Comparison of ENCODE assay signal across 8 cellular contexts in genomic region chr12:53324779-53325538, GRCh38. TPM values are rescaled to one million over a fixed set of nuclear protein-coding genes. Genes with fewer than 3 reads are reported as not detected.
A peak's percentile ranks its signal among the peaks of the same experiment; 100 is the strongest.
DNase-seq lines count a peak whose midpoint lies in the region; ATAC-seq and TF ChIP-seq lines count a peak whose summit lies in the region.

No MANE protein-coding gene starts in this region.

- CTCF ChIA-PET in Panc1 (lab: Charles Lee) = interaction anchor here (0.5 to 2.6 kb wide), 3 partner anchors 11 to 96 kb away, joined by 6 to 30 read pairs (median 7); partner anchors contain the start of gene SP7

- H3K27ac Mint-ChIP-seq in activated T-helper 1 cell treated with anti-CD3 and anti-CD28 coated beads, Interleukin-12 subunit alpha, Interleukin-12 subunit beta, Interleukin-2, Interleukin-4 antibody, amounts not matched to agents 30 ng/mL and 10 ng/mL and 1 ng/mL, durations not matched to agents 14 hours and 24 hours and 36 hours = peak overlapping the region; percentile 100
- peak overlapping the region; percentile 91 to 97 for H3K27ac Mint-ChIP-seq in natural killer cell treated with Interleukin-12 subunit alpha and Interleukin-12 subunit beta and Interleukin-15 and Interleukin-18, amount 100 ng/mL, for 72 hours

- H3K79me2 ChIP-seq in KMS-11 (ENCODE audit: insufficient read depth, low read depth) = peaks cover 4% of the 10 kb centered on the region; the same call in 1 of the 2 replicates

- H3K27me3 ChIP-seq in KMS-11 (ENCODE audit: insufficient read depth, low read depth) = no peaks in the 10 kb centered on the region
- H3K27me3 ChIP-seq in Panc1 (ENCODE audit: control insufficient read depth, insufficient read depth, low read length) = no peaks in the 10 kb centered on the region

- no peaks in the 10 kb centered on the region for H3K9me3 Mint-ChIP-seq in activated T-helper 1 cell treated with anti-CD3 and anti-CD28 coated beads, Interleukin-12 subunit alpha, Interleukin-12 subunit beta, Interleukin-2, Interleukin-4 antibody, amounts not matched to agents 30 ng/mL and 10 ng/mL and 1 ng/mL, durations not matched to agents 14 hours and 24 hours and 36 hours
- no peaks in the 10 kb centered on the region for H3K9me3 Mint-ChIP-seq in natural killer cell treated with Interleukin-12 subunit alpha and Interleukin-12 subunit beta and Interleukin-15 and Interleukin-18, amount 100 ng/mL, for 72 hours

- H2AFZ ChIP-seq in KMS-11 (ENCODE audit: low read depth) = peak overlapping the region; percentile 91

- in situ Hi-C loops in Panc1 (cut with HindIII; ENCODE audit: low pct_unique_long_range_greater_than_20kb, low sequenced_read_pairs) = no loop called here

- POLR2A ChIA-PET in Panc1 (lab: Charles Lee) = interaction anchor here (0.6 kb wide), 1 partner anchor 223 kb away, joined by 4 read pairs; no protein-coding TSS in a partner anchor

- H3K27ac ChIP-seq in KMS-11 (peak overlapping the region; percentile 94), Panc1 (ENCODE audit: low read length) (peak overlapping the region; percentile 87)

- H3K36me3 ChIP-seq in KMS-11 (ENCODE audit: insufficient read depth) = no peaks in the 10 kb centered on the region
- H3K36me3 ChIP-seq in Panc1 (ENCODE audit: control insufficient read depth, insufficient read depth, low read length) = no peaks in the 10 kb centered on the region

- peaks cover 5% of the 10 kb centered on the region for H3K36me3 Mint-ChIP-seq in activated T-helper 1 cell treated with anti-CD3 and anti-CD28 coated beads, Interleukin-12 subunit alpha, Interleukin-12 subunit beta, Interleukin-2, Interleukin-4 antibody, amounts not matched to agents 30 ng/mL and 10 ng/mL and 1 ng/mL, durations not matched to agents 14 hours and 24 hours and 36 hours (ENCODE audit: low read depth)
- no peaks in the 10 kb centered on the region for H3K36me3 Mint-ChIP-seq in natural killer cell treated with Interleukin-12 subunit alpha and Interleukin-12 subunit beta and Interleukin-15 and Interleukin-18, amount 100 ng/mL, for 72 hours

- peak overlapping the region; percentile 98 for H3K9ac ChIP-seq in KMS-11

- BruUV-seq in Panc1 (replicated peaks; lab: Mats Ljungman, UMichigan) = no TSS peak

- peak; percentile 48 for DNase-seq in DMS79 (lab: John Stamatoyannopoulos, UW)
- DNase-seq in Panc1 (ENCODE audit: low read depth, low spot score) = peak; percentile 66
- DNase-seq in activated T-helper 1 cell treated with anti-CD3 and anti-CD28 coated beads, Interleukin-12 subunit alpha, Interleukin-12 subunit beta, Interleukin-2, Interleukin-4 antibody, amounts not matched to agents 30 ng/mL and 10 ng/mL and 1 ng/mL, durations not matched to agents 14 hours and 24 hours and 36 hours (ENCODE audit: low spot score) = peak; percentile 85
- DNase-seq in fibroblast of mammary gland (ENCODE audit: low read depth) = peak; percentile 90
- DNase-seq in natural killer cell treated with Interleukin-12 subunit alpha and Interleukin-12 subunit beta and Interleukin-15 and Interleukin-18, amount 100 ng/mL, for 72 hours (ENCODE audit: low spot score) = peak; percentile 93
- DNase-seq in stimulated activated naive CD4-positive, alpha-beta T cell treated with Interleukin-2 at 50 U/mL for 16 hours (lab: John Stamatoyannopoulos, UW) = peak; percentile 88

- peaks cover 18% of the 10 kb centered on the region for H3K27me3 Mint-ChIP-seq in activated T-helper 1 cell treated with anti-CD3 and anti-CD28 coated beads, Interleukin-12 subunit alpha, Interleukin-12 subunit beta, Interleukin-2, Interleukin-4 antibody, amounts not matched to agents 30 ng/mL and 10 ng/mL and 1 ng/mL, durations not matched to agents 14 hours and 24 hours and 36 hours (ENCODE audit: insufficient read depth)
- H3K27me3 Mint-ChIP-seq in natural killer cell treated with Interleukin-12 subunit alpha and Interleukin-12 subunit beta and Interleukin-15 and Interleukin-18, amount 100 ng/mL, for 72 hours = peaks cover 6 to 8% of the 10 kb centered on the region in 2 donors

- H3K9me3 ChIP-seq in Panc1 (ENCODE audit: control insufficient read depth, insufficient read depth, low read depth, low read length) = no peaks in the 10 kb centered on the region

- H3K4me1 ChIP-seq in KMS-11 (ENCODE audit: low read depth, poor library complexity, severe bottlenecking) = peaks cover 63% of the 10 kb centered on the region
- peaks cover 20% of the 10 kb centered on the region for H3K4me1 ChIP-seq in Panc1 (ENCODE audit: control insufficient read depth, insufficient read depth, low read length)

- H3K4me2 ChIP-seq in KMS-11 = peak overlapping the region; percentile 97

- H3K4me3 ChIP-seq in KMS-11 (IDR thresholded peaks at IDR 0.05; ENCODE audit: insufficient read depth, low read depth, low read length) (no peak overlapping the region), Panc1 (ENCODE audit: low read depth in 2 of 2, low read length in 2 of 2) (peak overlapping the region; percentile 63), fibroblast of mammary gland (ENCODE audit: control insufficient read depth, low read depth, low read length) (peak overlapping the region; percentile 61)

- peaks cover 40% of the 10 kb centered on the region for H3K4me1 Mint-ChIP-seq in activated T-helper 1 cell treated with anti-CD3 and anti-CD28 coated beads, Interleukin-12 subunit alpha, Interleukin-12 subunit beta, Interleukin-2, Interleukin-4 antibody, amounts not matched to agents 30 ng/mL and 10 ng/mL and 1 ng/mL, durations not matched to agents 14 hours and 24 hours and 36 hours (ENCODE audit: low read depth)
- H3K4me1 Mint-ChIP-seq in natural killer cell treated with Interleukin-12 subunit alpha and Interleukin-12 subunit beta and Interleukin-15 and Interleukin-18, amount 100 ng/mL, for 72 hours (ENCODE audit: low read depth in 2 of 2) = peaks cover 36% of the 10 kb centered on the region in 2 donors

- TF ChIP-seq CTCF in KMS-11 (conservative IDR thresholded peaks at IDR 0.05; ENCODE audit: low read depth, low read length) (peak; percentile 96), Panc1 (IDR thresholded peaks at IDR 0.05) (peak; percentile 91), fibroblast of mammary gland (conservative IDR thresholded peaks at IDR 0.05; ENCODE audit: control insufficient read depth, insufficient read depth, low read depth, low read length) (peak; percentile 50)

- no peaks in the 10 kb centered on the region for H4K20me1 ChIP-seq in KMS-11 (ENCODE audit: insufficient read depth)

- H3K4me3 Mint-ChIP-seq in activated T-helper 1 cell treated with anti-CD3 and anti-CD28 coated beads, Interleukin-12 subunit alpha, Interleukin-12 subunit beta, Interleukin-2, Interleukin-4 antibody, amounts not matched to agents 30 ng/mL and 10 ng/mL and 1 ng/mL, durations not matched to agents 14 hours and 24 hours and 36 hours = peak overlapping the region; percentile 96
- H3K4me3 Mint-ChIP-seq in natural killer cell treated with Interleukin-12 subunit alpha and Interleukin-12 subunit beta and Interleukin-15 and Interleukin-18, amount 100 ng/mL, for 72 hours = peak overlapping the region; percentile 96

- ATAC-seq in GM21723 (IDR thresholded peaks at IDR 0.05; ENCODE audit: unreplicated experiment) (peak; percentile 59), Panc1 (peak; percentile 88)
- peak; percentile 85 to 86 for ATAC-seq in natural killer cell treated with Interleukin-12 subunit alpha and Interleukin-12 subunit beta and Interleukin-15 and Interleukin-18, amount 100 ng/mL, for 72 hours

- intact Hi-C loops in Panc1 (cut with micrococcal nuclease; ENCODE audit: unreplicated experiment) = loop anchor here (5.0 kb wide), 1 partner anchor 182 kb away; the partner anchor contains the start of gene NPFF
- intact Hi-C loops in activated T-helper 1 cell treated with anti-CD3 and anti-CD28 coated beads, Interleukin-12 subunit alpha, Interleukin-12 subunit beta, Interleukin-2, Interleukin-4 antibody, amounts not matched to agents 30 ng/mL and 10 ng/mL and 1 ng/mL, durations not matched to agents 14 hours and 24 hours and 36 hours (cut with micrococcal nuclease) = loop anchor here (1.0 to 5.0 kb wide), 5 partner anchors 20 to 402 kb away; partner anchors contain the start of genes ATP5MC2 and CALCOCO1

RNA-seq across cellular contexts. Expression of gene AAAS, which starts 3.5 kb away (rescaled TPM):
- 77.7 TPM for total RNA-seq in Panc1 (2021; ENCODE audit: unreplicated experiment)
- polyA plus RNA-seq in Panc1 (2012; ENCODE audit: insufficient read length) = 54.8 TPM
- total RNA-seq in activated T-helper 1 cell treated with anti-CD3 and anti-CD28 coated beads, Interleukin-12 subunit alpha, Interleukin-12 subunit beta, Interleukin-2, Interleukin-4 antibody, amounts not matched to agents 30 ng/mL and 10 ng/mL and 1 ng/mL, durations not matched to agents 14 hours and 24 hours and 36 hours = 81.4 and 85.7 TPM in 2 replicates
- total RNA-seq in natural killer cell treated with Interleukin-12 subunit alpha and Interleukin-12 subunit beta and Interleukin-15 and Interleukin-18, amount 100 ng/mL, for 72 hours = 10 to 100 TPM; 56.7 to 96.2 TPM

RNA-seq across cellular contexts. Expression of gene SP7, which starts 11.2 kb away (rescaled TPM):
- total RNA-seq in Panc1 (2021; ENCODE audit: unreplicated experiment) = not detected
- not detected for polyA plus RNA-seq in Panc1 (2012; ENCODE audit: insufficient read length)
- not detected in 2 replicates for total RNA-seq in activated T-helper 1 cell treated with anti-CD3 and anti-CD28 coated beads, Interleukin-12 subunit alpha, Interleukin-12 subunit beta, Interleukin-2, Interleukin-4 antibody, amounts not matched to agents 30 ng/mL and 10 ng/mL and 1 ng/mL, durations not matched to agents 14 hours and 24 hours and 36 hours
- not detected for total RNA-seq in natural killer cell treated with Interleukin-12 subunit alpha and Interleukin-12 subunit beta and Interleukin-15 and Interleukin-18, amount 100 ng/mL, for 72 hours

RNA-seq across cellular contexts. Expression of gene MYG1, which starts 25.5 kb away (rescaled TPM):
- 77.4 TPM for total RNA-seq in Panc1 (2021; ENCODE audit: unreplicated experiment)
- 79.4 TPM for polyA plus RNA-seq in Panc1 (2012; ENCODE audit: insufficient read length)
- total RNA-seq in activated T-helper 1 cell treated with anti-CD3 and anti-CD28 coated beads, Interleukin-12 subunit alpha, Interleukin-12 subunit beta, Interleukin-2, Interleukin-4 antibody, amounts not matched to agents 30 ng/mL and 10 ng/mL and 1 ng/mL, durations not matched to agents 14 hours and 24 hours and 36 hours = 107 and 111 TPM in 2 replicates
- total RNA-seq in natural killer cell treated with Interleukin-12 subunit alpha and Interleukin-12 subunit beta and Interleukin-15 and Interleukin-18, amount 100 ng/mL, for 72 hours = 10 to 100 TPM; 55.8 to 72.9 TPM

RNA-seq across cellular contexts. Expression of gene PFDN5, which starts 29.6 kb away (rescaled TPM):
- 340 TPM for total RNA-seq in Panc1 (2021; ENCODE audit: unreplicated experiment)
- 383 TPM for polyA plus RNA-seq in Panc1 (2012; ENCODE audit: insufficient read length)
- total RNA-seq in activated T-helper 1 cell treated with anti-CD3 and anti-CD28 coated beads, Interleukin-12 subunit alpha, Interleukin-12 subunit beta, Interleukin-2, Interleukin-4 antibody, amounts not matched to agents 30 ng/mL and 10 ng/mL and 1 ng/mL, durations not matched to agents 14 hours and 24 hours and 36 hours = 344 and 350 TPM in 2 replicates
- 100 to 1,000 TPM; 199 to 233 TPM for total RNA-seq in natural killer cell treated with Interleukin-12 subunit alpha and Interleukin-12 subunit beta and Interleukin-15 and Interleukin-18, amount 100 ng/mL, for 72 hours

RNA-seq across cellular contexts. Expression of gene SP1, which starts 55.0 kb away (rescaled TPM):
- total RNA-seq in Panc1 (2021; ENCODE audit: unreplicated experiment) = 81.0 TPM
- polyA plus RNA-seq in Panc1 (2012; ENCODE audit: insufficient read length) = 33.6 TPM
- total RNA-seq in activated T-helper 1 cell treated with anti-CD3 and anti-CD28 coated beads, Interleukin-12 subunit alpha, Interleukin-12 subunit beta, Interleukin-2, Interleukin-4 antibody, amounts not matched to agents 30 ng/mL and 10 ng/mL and 1 ng/mL, durations not matched to agents 14 hours and 24 hours and 36 hours = 65.6 and 66.0 TPM in 2 replicates
- 10 to 100 TPM; 56.8 to 68.1 TPM for total RNA-seq in natural killer cell treated with Interleukin-12 subunit alpha and Interleukin-12 subunit beta and Interleukin-15 and Interleukin-18, amount 100 ng/mL, for 72 hours
